ENCODE assay signal across 29 cellular contexts in genomic region chr12:124812356-124812755, GRCh38.
"Had no signal": no experiment of that assay in that cellular context is flagged by ENCODE, and none has a peak within 500 bp of the region (broad histone marks: within the 10 kb centered on the region; RNA-seq: fewer than 3 reads in every experiment).

No MANE protein-coding gene starts in this region.

- H3K4me2 ChIP-seq: smooth muscle cell had no signal

- H2AFZ ChIP-seq: parathyroid adenoma had no signal

- H3K9me3 ChIP-seq: neutrophil, ovary, psoas muscle, suprapubic skin, testis, tibial artery, transverse colon, upper lobe of right lung, uterus had no signal

- H3K36me3 ChIP-seq: neutrophil, ovary, uterus had no signal

- H3K79me2 ChIP-seq: parathyroid adenoma had no signal

- H3K4me3 ChIP-seq: ovary, psoas muscle, skin epidermis, smooth muscle cell, spleen, suprapubic skin, testis, tibial artery, transverse colon, upper lobe of right lung, uterus had no signal

- ATAC-seq: naive thymus-derived CD4-positive, alpha-beta T cell; natural killer cell; psoas muscle; right cardiac atrium; sciatic nerve; stimulated activated memory B cell treated with anti-CD40 and anti-IgM and Interleukin-4, amounts not matched to agents 10 μg/mL and 1 μg/mL and 100 μg/mL, for 72 hours; stimulated activated naive CD8-positive, alpha-beta T cell treated with anti-CD3 and anti-CD28 coated beads, Interleukin-15, amount 100 ng/mL, for 72 hours; stimulated activated naive CD8-positive, alpha-beta T cell treated with anti-CD3 and anti-CD28 coated beads, Interleukin-15, Interleukin-2, amounts not matched to agents 100 U/mL and 50 U/mL, for 24 hours; upper lobe of right lung had no signal

- DNase-seq: naive thymus-derived CD4-positive, alpha-beta T cell; natural killer cell; nucleus accumbens; ovary; posterior cingulate gyrus; psoas muscle; right cardiac atrium; spleen; stimulated activated CD4-positive, alpha-beta T cell treated with anti-CD3 and anti-CD28 coated beads, Interleukin-12 subunit alpha, Interleukin-12 subunit beta, amount 100 ng/mL, for 4 hours; stimulated activated CD4-positive, alpha-beta T cell treated with anti-CD3 and anti-CD28 coated beads, Interleukin-1b, Interleukin-23, amount 100 ng/mL, for 48 hours; stimulated activated CD4-positive, alpha-beta T cell treated with anti-CD3 and anti-CD28 coated beads, Interleukin-4, amount 100 ng/mL, for 1 hour; stimulated activated CD4-positive, alpha-beta T cell treated with anti-CD3 and anti-CD28 coated beads, Interleukin-4, amount 100 ng/mL, for 4 hours; stimulated activated CD8-positive, alpha-beta memory T cell treated with anti-CD3 and anti-CD28 coated beads, Interleukin-4, amount 100 ng/mL, for 48 hours; stimulated activated naive CD4-positive, alpha-beta T cell; stimulated activated naive CD8-positive, alpha-beta T cell treated with anti-CD3 and anti-CD28 coated beads, Interleukin-15, amount 100 ng/mL, for 72 hours; stimulated activated naive CD8-positive, alpha-beta T cell treated with anti-CD3 and anti-CD28 coated beads, Interleukin-15, Interleukin-2, amounts not matched to agents 100 U/mL and 50 U/mL, for 24 hours; substantia nigra; testis; tibial artery; transverse colon; upper lobe of right lung; uterus had no signal

- H3K27me3 ChIP-seq: neutrophil, ovary, spleen, suprapubic skin, testis, tibial artery, transverse colon, upper lobe of right lung, uterus had no signal

- H3K27ac ChIP-seq: neutrophil, ovary, parathyroid adenoma, psoas muscle, skin epidermis, spleen, suprapubic skin, testis, tibial artery, transverse colon, upper lobe of right lung, uterus had no signal

- H3K4me1 ChIP-seq: parathyroid adenoma, psoas muscle, spleen, suprapubic skin, tibial artery, transverse colon, upper lobe of right lung, uterus had no signal

- H3K9ac ChIP-seq: parathyroid adenoma had no signal
